10 cellular contexts compared by ENCODE assay signal in genomic region chrX:53280316-53280702, GRCh38. TPM values are rescaled to one million over a fixed set of nuclear protein-coding genes. Genes with fewer than 3 reads are reported as not detected.
DNase-seq lines count a peak whose midpoint lies in the region; TF ChIP-seq lines count a peak whose summit lies in the region.
"Had no signal": no experiment of that assay in that cellular context is flagged by ENCODE, and none has a peak within 500 bp of the region (broad histone marks: within the 10 kb centered on the region; RNA-seq: fewer than 3 reads in every experiment).

No MANE protein-coding gene starts in this region.

- CTCF ChIA-PET in PC-9 (lab: Charles Lee) = no interaction called here

- WGBS in esophagus squamous epithelium, 2 donors = 34 to 50% methylated on average over 4 to 5 of the region's 5 CpGs

- in situ Hi-C loops in GM13976 (cut with MboI; ENCODE audit: low sequenced_read_pairs, unreplicated experiment) = no loop called here

- H4K20me1 ChIP-seq in PC-9 (ENCODE audit: insufficient read depth) = no peaks in the 10 kb centered on the region

- no peaks in the 10 kb centered on the region for H3F3A ChIP-seq in PC-9 (ENCODE audit: insufficient read depth, low read depth)

- BruUV-seq in PC-9 (replicated peaks; lab: Mats Ljungman, UMichigan) = no TSS peak

- DNase-seq in SIG-M5 treated with dmso at 0.1 percent for 504 hours (lab: John Stamatoyannopoulos, UW; ENCODE audit: unreplicated experiment) = peak; percentile 2
- DNase-seq in SIG-M5 (lab: John Stamatoyannopoulos, UW) = no peak
- no peak for DNase-seq in PC-9
- no peak for DNase-seq in esophagus squamous epithelium (lab: John Stamatoyannopoulos, UW)
- DNase-seq in GM13976 (ENCODE audit: low spot score) = no peak
- DNase-seq in effector CD4-positive, alpha-beta T cell = no peak
- no peak for DNase-seq in DMS114 treated with DMSO at 0.1 percent for 48 hours (lab: John Stamatoyannopoulos, UW; ENCODE audit: unreplicated experiment)
- DNase-seq: 8988T; activated CD8-positive, alpha-beta memory T cell treated with anti-CD3 and anti-CD28 coated beads, Interleukin-2, amount 50 U/mL, for 48 hours had no signal

- peak overlapping the region; percentile 79 for H3K4me2 ChIP-seq in PC-9

- peak overlapping the region; percentile 55; the same call in 1 of the 2 replicates for H3K4me3 ChIP-seq in PC-9
- peak overlapping the region in 3 of 4 donors; percentile 42 to 64 (median 45) for H3K4me3 ChIP-seq in esophagus squamous epithelium
- H3K4me3 ChIP-seq in skin epidermis = peak overlapping the region in 5 of 7 experiments; percentile 27 to 40 (median 33)

- no peaks in the 10 kb centered on the region for H3K9me3 ChIP-seq in PC-9 (ENCODE audit: insufficient read depth, low read depth)
- no peaks in the 10 kb centered on the region for H3K9me3 ChIP-seq in esophagus squamous epithelium

- no peaks in the 10 kb centered on the region for H3K79me2 ChIP-seq in PC-9 (ENCODE audit: low read depth)

- TF ChIP-seq CTCF in PC-9 (conservative IDR thresholded peaks at IDR 0.05) (no peak), esophagus squamous epithelium (IDR thresholded peaks at IDR 0.05) (no peak), GM13976 (IDR thresholded peaks at IDR 0.05; ENCODE audit: borderline replicate concordance, control extremely low read depth, extremely low read depth, insufficient read depth, missing control alignments) (no peak)

- H3K36me3 ChIP-seq in PC-9 (ENCODE audit: low read depth) = no peaks in the 10 kb centered on the region
- H3K36me3 ChIP-seq in esophagus squamous epithelium = no peaks in the 10 kb centered on the region

- H3K27ac ChIP-seq in PC-9 (peak overlapping the region; percentile 78), esophagus squamous epithelium (peak overlapping the region in 3 of 4 donors; percentile 80 to 85 (median 84)), skin epidermis (peak overlapping the region in 13 of 21 experiments; percentile 6 to 86 (median 77))

- intact Hi-C loops in PC-9 (cut with micrococcal nuclease; ENCODE audit: unreplicated experiment) (loop anchor here (5.0 kb wide), 2 partner anchors 142 to 188 kb away; partner anchors contain the start of genes KANTR, RIBC1 and SMC1A), esophagus squamous epithelium (cut with DNase I) (no loop called here)

- H3K27me3 ChIP-seq in PC-9 (ENCODE audit: insufficient read depth, low read depth) (no peaks in the 10 kb centered on the region), esophagus squamous epithelium (no peaks in the 10 kb centered on the region)

- no peak overlapping the region for H2AFZ ChIP-seq in PC-9

- peaks cover 4% of the 10 kb centered on the region; the same call in 1 of the 2 replicates for H3K4me1 ChIP-seq in PC-9 (replicated peaks; ENCODE audit: insufficient read depth)
- H3K4me1 ChIP-seq in esophagus squamous epithelium = peaks cover 12 to 50% (median 20%) of the 10 kb centered on the region in 3 donors

- H3K9me2 ChIP-seq in PC-9 (ENCODE audit: insufficient read depth) = no peaks in the 10 kb centered on the region

- TF ChIP-seq POLR2A in esophagus squamous epithelium (IDR thresholded peaks at IDR 0.05) = no peak

- POLR2A ChIA-PET in PC-9 (lab: Charles Lee; ENCODE audit: unreplicated experiment) = interaction anchor here (1.0 kb wide), 1 partner anchor 142 kb away, joined by 4 read pairs; the partner anchor contains the start of genes RIBC1 and SMC1A

RNA-seq across cellular contexts. Expression of gene IQSEC2, which starts 1.1 kb away (rescaled TPM):
- total RNA-seq in PC-9 (2021) (45.7 and 49.3 TPM in 2 replicates), esophagus squamous epithelium (10 to 100 TPM in 3 of 4 donors, 1 to 10 TPM in 1; 6.9 to 12.7 (median 10.4) TPM)

RNA-seq across cellular contexts. Expression of gene KDM5C, which starts 55.3 kb away (rescaled TPM):
- total RNA-seq in PC-9 (2021) (133 and 142 TPM in 2 replicates), esophagus squamous epithelium (100 to 1,000 TPM in 1 of 4 donors, 10 to 100 TPM in 3; 74.2 to 108 (median 80.2) TPM)
